In the genomic region with DNA sequence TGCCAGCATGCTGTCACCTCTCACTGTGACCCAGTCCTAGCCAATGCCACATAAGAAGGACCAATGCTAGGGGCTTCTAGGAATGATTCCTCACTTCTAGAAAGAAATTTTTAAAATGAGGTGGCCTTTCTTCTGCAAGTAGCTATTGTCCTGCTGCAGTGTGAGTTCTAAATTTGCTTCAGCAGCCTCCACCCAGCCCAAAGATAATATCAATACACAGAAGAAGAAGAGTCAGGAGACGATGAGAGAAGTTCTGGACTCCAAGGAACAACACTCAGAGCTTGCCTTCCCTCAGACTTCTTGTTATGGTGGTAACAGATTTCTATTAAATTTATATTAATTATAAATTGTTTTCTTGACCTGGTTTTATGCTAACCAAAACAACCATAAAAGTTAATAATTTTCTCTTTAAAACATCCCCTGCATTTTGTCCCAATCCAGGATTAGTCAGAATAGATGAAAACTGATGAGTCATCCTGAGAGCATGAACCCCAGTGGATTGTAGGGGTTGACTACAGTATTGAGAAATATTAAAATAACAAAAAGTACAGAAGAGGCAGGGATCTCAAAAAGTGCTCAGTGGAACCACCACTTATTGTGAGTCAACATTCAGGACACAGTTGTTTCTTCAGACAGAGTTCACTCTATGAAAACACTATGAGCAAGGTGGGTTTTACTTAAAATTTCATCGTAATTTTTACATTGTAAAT, we compare ENCODE assay signal across 17 cellular contexts. TPM values are rescaled to one million over a fixed set of nuclear protein-coding genes. Genes with fewer than 3 reads are reported as not detected.
DNase-seq lines count a peak whose midpoint lies in the region; ATAC-seq, FAIRE-seq and TF ChIP-seq lines count a peak whose summit lies in the region.
"Had no signal": no experiment of that assay in that cellular context is flagged by ENCODE, and none has a peak within 500 bp of the region (broad histone marks: within the 10 kb centered on the region; RNA-seq: fewer than 3 reads in every experiment).

No MANE protein-coding gene starts in this region.

- H3K4me2 ChIP-seq in K562 (ENCODE audit: insufficient read depth, low read length), result no peak overlapping the region
- H3K4me2 ChIP-seq in neural progenitor cell, result no peak overlapping the region
- H3K4me2 ChIP-seq: BLaER1 had no signal

- POLR2A ChIA-PET in AG04449 (lab: Yijun Ruan, JAX) (no interaction called here), K562 (lab: Yijun Ruan, JAX) (no interaction called here)

- no peak for FAIRE-seq in K562 (lab: Jason Lieb, UNC)
- FAIRE-seq: GM12892 had no signal

- no peaks in the 10 kb centered on the region for H3F3A ChIP-seq in neural progenitor cell (ENCODE audit: low read depth)

- in situ Hi-C loops in K562 (cut with MboI), result no loop called here

- no peaks in the 10 kb centered on the region for H3K4me1 ChIP-seq in K562 (replicated peaks in 1 of 2; ENCODE audit: control insufficient read depth in 2 of 2, insufficient read depth in 2 of 2, low read length in 2 of 2)
- no peaks in the 10 kb centered on the region for H3K4me1 ChIP-seq in gastroesophageal sphincter
- no peaks in the 10 kb centered on the region for H3K4me1 ChIP-seq in neural progenitor cell
- H3K4me1 ChIP-seq: BLaER1, psoas muscle had no signal

- no peaks in the 10 kb centered on the region for H4K20me1 ChIP-seq in K562 (replicated peaks; ENCODE audit: control insufficient read depth, insufficient read depth, low read length)
- no peaks in the 10 kb centered on the region for H4K20me1 ChIP-seq in neural progenitor cell (ENCODE audit: low read depth)
- H4K20me1 ChIP-seq: BLaER1 had no signal

- no peak for TF ChIP-seq RAD21 in K562 (CRISPR knock-in tag; conservative IDR thresholded peaks at IDR 0.05 in 1 of 2, IDR thresholded peaks at IDR 0.05 in 1 of 2)

- H3K9ac ChIP-seq in K562 (ENCODE audit: insufficient read depth in 1 of 2, low read depth in 2 of 2, low read length in 2 of 2) (no peak overlapping the region), neural progenitor cell (no peak overlapping the region)
- H3K9ac ChIP-seq: BLaER1 had no signal

- TF ChIP-seq EP300 in K562 (IDR thresholded peaks at IDR 0.05; ENCODE audit: low read length) (no peak), gastroesophageal sphincter (IDR thresholded peaks at IDR 0.05) (no peak)

- peaks cover 24% of the 10 kb centered on the region for H3K9me3 Mint-ChIP-seq in neural progenitor cell
- peaks cover 11 to 32% of the 10 kb centered on the region in 2 donors for H3K9me3 Mint-ChIP-seq in activated naive CD4-positive, alpha-beta T cell treated with anti-CD3 and anti-CD28 coated beads, Interleukin-2, amount 50 U/mL, for 72 hours

- H3K9me1 ChIP-seq in K562 (ENCODE audit: control insufficient read depth, insufficient read depth, low read length), result no peaks in the 10 kb centered on the region

- TF ChIP-seq CTCF in AG04449 (IDR thresholded peaks at IDR 0.05; ENCODE audit: insufficient read depth, low read length, missing control alignments) (no peak), K562 (IDR thresholded peaks at IDR 0.05 in 2 of 3, conservative IDR thresholded peaks at IDR 0.05 in 1 of 3; ENCODE audit: insufficient read depth in 2 of 3, low read depth in 1 of 3, low read length in 3 of 3) (no peak), gastroesophageal sphincter (IDR thresholded peaks at IDR 0.05) (no peak), neural progenitor cell (IDR thresholded peaks at IDR 0.05) (no peak)

- no peak overlapping the region for H3K4me3 ChIP-seq in AG04449 (ENCODE audit: low read depth, low read length)
- no peak overlapping the region for H3K4me3 ChIP-seq in K562
- H3K4me3 ChIP-seq in gastroesophageal sphincter, result no peak overlapping the region
- no peak overlapping the region for H3K4me3 ChIP-seq in neural progenitor cell
- H3K4me3 ChIP-seq: BLaER1, psoas muscle had no signal

- H3K27me3 ChIP-seq in K562 (ENCODE audit: control insufficient read depth in 2 of 2, insufficient read depth in 2 of 2, low read length in 2 of 2) (no peaks in the 10 kb centered on the region), gastroesophageal sphincter (no peaks in the 10 kb centered on the region), neural progenitor cell (no peaks in the 10 kb centered on the region)
- H3K27me3 ChIP-seq: BLaER1 had no signal

- H3K79me2 ChIP-seq in K562 (ENCODE audit: control insufficient read depth, insufficient read depth, low read length), result no peaks in the 10 kb centered on the region
- H3K79me2 ChIP-seq in neural progenitor cell (ENCODE audit: low read depth), result no peaks in the 10 kb centered on the region

- H2AFZ ChIP-seq in K562 (ENCODE audit: low read depth, low read length) (no peak overlapping the region), neural progenitor cell (replicated peaks) (no peak overlapping the region)

- CTCF ChIA-PET in AG04449 (lab: Yijun Ruan, JAX), result no interaction called here
- CTCF ChIA-PET in K562 (lab: Yijun Ruan, JAX; ENCODE audit: low intra/inter-chr PET ratio), result no interaction called here

- H3K36me3 ChIP-seq in K562 (ENCODE audit: control insufficient read depth, insufficient read depth, low read length) (no peaks in the 10 kb centered on the region), gastroesophageal sphincter (no peaks in the 10 kb centered on the region), neural progenitor cell (no peaks in the 10 kb centered on the region)
- H3K36me3 ChIP-seq: BLaER1 had no signal

- TF ChIP-seq POLR2A in K562 (conservative IDR thresholded peaks at IDR 0.05), result no peak
- no peak for TF ChIP-seq POLR2A in gastroesophageal sphincter (IDR thresholded peaks at IDR 0.05)

- 30% methylated on average over 2 of the region's 2 CpGs for whole genome bisulfite sequencing in K562 (ENCODE audit: insufficient coverage, low coverage, missing lambda C conversion rate)
- 44 to 50% methylated on average over 2 of the region's 2 CpGs for WGBS in gastroesophageal sphincter (ENCODE audit: low coverage in 1 of 2), 2 donors

- peaks cover 26% of the 10 kb centered on the region for H3K9me3 ChIP-seq in K562 (replicated peaks; ENCODE audit: control insufficient read depth, insufficient read depth, low read depth, low read length)
- H3K9me3 ChIP-seq in gastroesophageal sphincter, result peaks cover 0 to 61% (median 0%) of the 10 kb centered on the region in 3 donors
- H3K9me3 ChIP-seq in neural progenitor cell (ENCODE audit: low read depth), result peaks cover 8% of the 10 kb centered on the region

- DNase-seq in AG04449 (ENCODE audit: low read depth, low spot score) (peak; percentile 52), HPDE6-E6E7 (ENCODE audit: extremely low spot score) (peak; percentile 4), K562 (ENCODE audit: extremely low read depth in 1 of 4, low spot score in 3 of 4) (peak in 3 of 4 experiments; percentile 18 to 22 (median 19)), neural progenitor cell (ENCODE audit: low spot score) (no peak), occipital lobe (lab: John Stamatoyannopoulos, UW) (no peak)
- DNase-seq in activated naive CD4-positive, alpha-beta T cell treated with anti-CD3 and anti-CD28 coated beads, Interleukin-2, amount 50 U/mL, for 72 hours (ENCODE audit: low spot score in 2 of 2), result no peak
- DNase-seq: activated CD4-positive, CD25-positive, alpha-beta regulatory T cell treated with anti-CD3 and anti-CD28 coated beads, Interleukin-2, amount 50 U/mL, for 72 hours; activated T-cell treated with anti-CD3 and anti-CD28 coated beads, Interleukin-2, amount 50 U/mL, for 24 hours; NCI-H1092 treated with DMSO at 0.1 percent for 48 hours; NCI-H446; psoas muscle had no signal

- H3K36me3 Mint-ChIP-seq in neural progenitor cell, result no peaks in the 10 kb centered on the region
- H3K36me3 Mint-ChIP-seq in activated naive CD4-positive, alpha-beta T cell treated with anti-CD3 and anti-CD28 coated beads, Interleukin-2, amount 50 U/mL, for 72 hours, result peaks cover 22% of the 10 kb centered on the region in 2 donors

- no peak overlapping the region for H3K27ac Mint-ChIP-seq in neural progenitor cell
- H3K27ac Mint-ChIP-seq in activated naive CD4-positive, alpha-beta T cell treated with anti-CD3 and anti-CD28 coated beads, Interleukin-2, amount 50 U/mL, for 72 hours, result no peak overlapping the region
- H3K27ac Mint-ChIP-seq: activated T-cell treated with anti-CD3 and anti-CD28 coated beads, Interleukin-2, amount 50 U/mL, for 24 hours had no signal

- ATAC-seq in K562 (no peak), gastroesophageal sphincter (peak; percentile 55), HG03469 (IDR thresholded peaks at IDR 0.05; ENCODE audit: unreplicated experiment) (no peak)
- ATAC-seq in activated naive CD4-positive, alpha-beta T cell treated with anti-CD3 and anti-CD28 coated beads, Interleukin-2, amount 50 U/mL, for 72 hours, result no peak
- ATAC-seq: Panc1 had no signal

- peaks cover 2% of the 10 kb centered on the region for H3K27me3 Mint-ChIP-seq in neural progenitor cell (ENCODE audit: insufficient read depth, low read depth)

- H3K27ac ChIP-seq in K562 (ENCODE audit: extremely low read depth, low read depth, low read length) (no peak overlapping the region), gastroesophageal sphincter (no peak overlapping the region), neural progenitor cell (no peak overlapping the region)
- H3K27ac ChIP-seq: BLaER1, psoas muscle had no signal

- BruUV-seq in K562 (replicated peaks; lab: Mats Ljungman, UMichigan), result no TSS peak

- H3K4me3 Mint-ChIP-seq in neural progenitor cell, result no peak overlapping the region
- H3K4me3 Mint-ChIP-seq: activated T-cell treated with anti-CD3 and anti-CD28 coated beads, Interleukin-2, amount 50 U/mL, for 24 hours had no signal

- intact Hi-C loops in K562 (cut with micrococcal nuclease), result no loop called here

- H3K4me1 Mint-ChIP-seq in neural progenitor cell, result no peaks in the 10 kb centered on the region

RNA-seq across cellular contexts. Expression of gene AKR1C2, which starts 29.6 kb away (rescaled TPM):
- total RNA-seq in K562 (2011; cell fraction: chromatin; rRNA removed; ENCODE audit: low replicate concordance), result 9.6 and 17.1 TPM in 2 replicates
- total RNA-seq in K562 (2011; cell fraction: nucleolus; rRNA removed), result 5.5 and 5.8 TPM in 2 replicates
- total RNA-seq in K562 (2011; cell fraction: nucleoplasm; rRNA removed), result 7.6 and 12.6 TPM in 2 replicates
- total RNA-seq in K562 (2014; rRNA removed), result 13.8 and 15.1 TPM in 2 replicates
- total RNA-seq in K562 (2014; rRNA removed; fragmentation: Illumina TruSeq; extraction: Trizol), result 28.2 and 30.5 TPM in 2 replicates
- 20.4 and 20.8 TPM in 2 replicates for total RNA-seq in K562 (2015; rRNA removed; fragmentation: Illumina TruSeq; extraction: Trizol)
- total RNA-seq in K562 (2021), result 29.4 and 31.3 TPM in 2 replicates
- 27.8 and 74.0 TPM in 2 replicates for polyA plus RNA-seq in K562 (2011; rRNA removed)
- polyA plus RNA-seq in K562 (2011; cell fraction: cytosol; rRNA removed), result 15.3 and 30.7 TPM in 2 replicates
- polyA plus RNA-seq in K562 (2011; cell fraction: nucleus; rRNA removed), result 16.8 and 23.7 TPM in 2 replicates
- 27.7 and 32.2 TPM in 2 replicates for polyA plus RNA-seq in K562 (2012)
- 29.9 and 30.5 TPM in 2 replicates for polyA plus RNA-seq in K562 (2014; fragmentation: Illumina TruSeq; extraction: Trizol)
- polyA plus RNA-seq in K562 (2014; fragmentation: Nextera tagmentation; extraction: Ambion mirVana), result 10 to 100 TPM; 49.2 to 59.2 TPM
- polyA plus RNA-seq in K562 (2014; rRNA removed), result 29.0 and 35.4 TPM in 2 replicates
- 15.3 and 36.2 TPM in 2 replicates for polyA minus RNA-seq in K562 (2011; rRNA and poly(A)+ RNA removed)
- 5.4 and 16.5 TPM in 2 replicates for polyA minus RNA-seq in K562 (2011; cell fraction: cytosol; rRNA and poly(A)+ RNA removed)
- 5.4 and 5.9 TPM in 2 replicates for polyA minus RNA-seq in K562 (2011; cell fraction: nucleus; rRNA and poly(A)+ RNA removed)
- 10 to 100 TPM; 13.5 to 48.3 (median 17.7) TPM for total RNA-seq in gastroesophageal sphincter
- total RNA-seq in neural progenitor cell (ENCODE audit: low replicate concordance), result 1.8 and 4.7 TPM in 2 replicates
- total RNA-seq in occipital lobe, result 22.6 TPM
- not detected for total RNA-seq in activated naive CD4-positive, alpha-beta T cell treated with anti-CD3 and anti-CD28 coated beads, Interleukin-2, amount 50 U/mL, for 72 hours
- total RNA-seq: T-helper 1 cell treated with Interleukin-12 subunit alpha and Interleukin-12 subunit beta and Interleukin-4 antibody, amounts not matched to agents 30 ng/mL and 1 ng/mL, for 36 hours had no signal

Comparison
In these comparisons a context has a peak if more than half of its experiments do, and no peak if none do; other contexts are left out.
1. DNase-seq: peak in AG04449 (single experiment), HPDE6-E6E7 (single experiment) and K562 (3 of 4); none in neural progenitor cell (single experiment), occipital lobe (single experiment) and activated naive CD4-positive, alpha-beta T cell treated with anti-CD3 and anti-CD28 coated beads, Interleukin-2, amount 50 U/mL, for 72 hours (0 of 2).